Comparison of ENCODE assay signal across 28 cellular contexts in genomic region chr10:100876575-100877158, GRCh38.
"Had no signal": no experiment of that assay in that cellular context is flagged by ENCODE, and none has a peak within 500 bp of the region (broad histone marks: within the 10 kb centered on the region; RNA-seq: fewer than 3 reads in every experiment).

No MANE protein-coding gene starts in this region.

- ATAC-seq: activated naive CD4-positive, alpha-beta T cell treated with anti-CD3 and anti-CD28 coated beads, Interleukin-2, amount 50 U/mL, for 72 hours; activated naive CD8-positive, alpha-beta T cell treated with anti-CD3 and anti-CD28 coated beads, Interleukin-2, amount 50 U/mL, for 24 hours; activated T-cell treated with anti-CD3 and anti-CD28 coated beads, Interleukin-2, amount 50 U/mL, for 4 hours; body of pancreas; Panc1; T-helper 17 cell; WTC11 had no signal

- H3K27ac ChIP-seq: ascending aorta, body of pancreas, RWPE1 had no signal

- H3K4me3 ChIP-seq: ascending aorta, body of pancreas had no signal

- H3K36me3 Mint-ChIP-seq: activated naive CD4-positive, alpha-beta T cell treated with anti-CD3 and anti-CD28 coated beads, Interleukin-2, amount 50 U/mL, for 72 hours; WTC11 had no signal

- H3K4me1 Mint-ChIP-seq: activated naive CD8-positive, alpha-beta T cell treated with anti-CD3 and anti-CD28 coated beads, Interleukin-2, amount 50 U/mL, for 24 hours; T-helper 17 cell had no signal

- DNase-seq: activated CD4-positive, alpha-beta T cell treated with anti-CD3 and anti-CD28 coated beads for 48 hours; activated CD4-positive, alpha-beta T cell treated with anti-CD3 and anti-CD28 coated beads, Interleukin-2, amount 50 U/mL, for 4 hours; activated CD4-positive, CD25-positive, alpha-beta regulatory T cell treated with anti-CD3 and anti-CD28 coated beads, Interleukin-2, amount 50 U/mL, for 72 hours; activated effector memory CD4-positive, alpha-beta T cell treated with anti-CD3 and anti-CD28 coated beads, Interleukin-2, amount 50 U/mL, for 16 hours; activated naive CD4-positive, alpha-beta T cell treated with Interleukin-2 at 50 U/mL for 16 hours; activated naive CD8-positive, alpha-beta T cell treated with anti-CD3 and anti-CD28 coated beads, Interleukin-2, amount 50 U/mL, for 24 hours; activated T-cell treated with anti-CD3 and anti-CD28 coated beads, Interleukin-2, amount 50 U/mL, for 4 hours; amniotic stem cell; body of pancreas; central memory CD4-positive, alpha-beta T cell; Karpas-422; NCI-H1048; NCI-H146; NCI-H187 treated with DMSO at 0.1 percent for 48 hours; NCI-H2171; NCI-H2227 treated with DMSO at 0.1 percent for 48 hours; NCI-H446 treated with DMSO at 0.1 percent for 48 hours; NCI-H524 treated with DMSO at 0.1 percent for 48 hours; NCI-H82; OCI-M1; Right ventricle myocardium superior; T-helper 17 cell; T-helper 9 cell had no signal

- H3K27ac Mint-ChIP-seq: activated naive CD4-positive, alpha-beta T cell treated with anti-CD3 and anti-CD28 coated beads, Interleukin-2, amount 50 U/mL, for 72 hours; activated naive CD8-positive, alpha-beta T cell treated with anti-CD3 and anti-CD28 coated beads, Interleukin-2, amount 50 U/mL, for 24 hours; T-helper 17 cell; WTC11 had no signal

- H3K4me3 Mint-ChIP-seq: activated naive CD8-positive, alpha-beta T cell treated with anti-CD3 and anti-CD28 coated beads, Interleukin-2, amount 50 U/mL, for 24 hours; activated T-cell treated with anti-CD3 and anti-CD28 coated beads, Interleukin-2, amount 50 U/mL, for 4 hours; T-helper 17 cell; WTC11 had no signal

- H3K9me3 Mint-ChIP-seq: activated naive CD4-positive, alpha-beta T cell treated with anti-CD3 and anti-CD28 coated beads, Interleukin-2, amount 50 U/mL, for 72 hours; activated naive CD8-positive, alpha-beta T cell treated with anti-CD3 and anti-CD28 coated beads, Interleukin-2, amount 50 U/mL, for 24 hours; activated T-cell treated with anti-CD3 and anti-CD28 coated beads, Interleukin-2, amount 50 U/mL, for 4 hours; WTC11 had no signal

- H3K27me3 ChIP-seq: ascending aorta, body of pancreas had no signal

- H3K36me3 ChIP-seq: ascending aorta had no signal

- H3K9me3 ChIP-seq: ascending aorta, body of pancreas had no signal

- H3K4me1 ChIP-seq: ascending aorta, body of pancreas had no signal
